Comparison of ENCODE assay signal across 12 cellular contexts in the genomic region with DNA sequence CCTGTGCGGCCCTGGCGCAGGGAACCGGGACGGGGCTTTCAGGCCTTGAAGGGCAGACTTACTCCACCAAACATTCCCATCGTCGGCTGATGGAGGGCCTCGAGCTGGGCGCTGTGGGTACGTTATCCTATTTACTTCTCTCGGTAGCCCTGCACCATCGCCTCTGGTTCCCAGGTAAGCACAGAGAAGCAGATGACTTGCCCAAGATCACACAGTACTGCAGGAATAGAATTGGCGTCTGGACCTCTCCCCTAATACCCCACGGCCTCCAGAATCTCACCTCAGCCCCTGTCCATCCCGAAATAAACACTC. TPM values are rescaled to one million over a fixed set of nuclear protein-coding genes. Genes with fewer than 3 reads are reported as not detected.
DNase-seq lines count a peak whose midpoint lies in the region; TF ChIP-seq lines count a peak whose summit lies in the region.
"Had no signal": no experiment of that assay in that cellular context is flagged by ENCODE, and none has a peak within 500 bp of the region (broad histone marks: within the 10 kb centered on the region; RNA-seq: fewer than 3 reads in every experiment).

No MANE protein-coding gene starts in this region.

- DNase-seq in HL-60 (ENCODE audit: low read depth in 1 of 2, low spot score in 1 of 2) = no peak
- no peak for DNase-seq in anterior cingulate cortex (lab: John Stamatoyannopoulos, UW)
- DNase-seq in ovary = no peak
- DNase-seq in DMS114 treated with DMSO at 0.1 percent for 48 hours (lab: John Stamatoyannopoulos, UW; ENCODE audit: unreplicated experiment) = no peak
- DNase-seq: BE2C, NCI-H1930 had no signal

- H3K4me1 ChIP-seq in ectodermal cell (ENCODE audit: control insufficient read depth, insufficient read depth, low read length) (peaks cover 43% of the 10 kb centered on the region), muscle layer of duodenum (ENCODE audit: control insufficient read depth in 1 of 2, insufficient read depth in 2 of 2, low read length in 2 of 2) (peaks cover 6 to 15% of the 10 kb centered on the region in 2 donors), ovary (ENCODE audit: insufficient read depth) (peaks cover 7% of the 10 kb centered on the region)
- H3K4me1 ChIP-seq: BE2C had no signal

- peak overlapping the region; percentile 43; the same call in 1 of the 2 replicates for H3K27ac ChIP-seq in HL-60 (replicated peaks)
- peak overlapping the region; percentile 56 for H3K27ac ChIP-seq in ectodermal cell (ENCODE audit: insufficient read depth, low read depth, low read length, poor library complexity, severe bottlenecking)
- no peak overlapping the region for H3K27ac ChIP-seq in muscle layer of duodenum (ENCODE audit: low read length)
- peak overlapping the region; percentile 59 for H3K27ac ChIP-seq in temporal lobe (ENCODE audit: low read depth, low read length)
- H3K27ac ChIP-seq in ovary = no peak overlapping the region

- H3K9me3 ChIP-seq in ectodermal cell (ENCODE audit: control insufficient read depth, low read length) (no peaks in the 10 kb centered on the region), muscle layer of duodenum (ENCODE audit: control insufficient read depth in 1 of 2, low read length in 2 of 2) (no peaks in the 10 kb centered on the region), ovary (no peaks in the 10 kb centered on the region)
- H3K9me3 ChIP-seq: BE2C had no signal

- H3K27me3 ChIP-seq in HL-60 (ENCODE audit: insufficient read depth, poor library complexity, severe bottlenecking) (no peaks in the 10 kb centered on the region), ectodermal cell (ENCODE audit: control insufficient read depth, insufficient read depth, low read length, poor library complexity, severe bottlenecking) (peaks cover 7% of the 10 kb centered on the region), muscle layer of duodenum (ENCODE audit: low read depth, low read length) (no peaks in the 10 kb centered on the region), ovary (no peaks in the 10 kb centered on the region)
- H3K27me3 ChIP-seq: BE2C had no signal

- TF ChIP-seq EP300 in ovary (IDR thresholded peaks at IDR 0.05) = no peak

- intact Hi-C loops in ovary (cut with DNase I) = loop anchor here in 1 of 4 donors (5.0 kb wide), 1 partner anchor 60 kb away; no protein-coding TSS in a partner anchor

- H3K36me3 ChIP-seq in ectodermal cell (ENCODE audit: control insufficient read depth, insufficient read depth, low read length) (no peaks in the 10 kb centered on the region), muscle layer of duodenum (ENCODE audit: control insufficient read depth in 1 of 2, insufficient read depth in 2 of 2, low read length in 2 of 2) (no peaks in the 10 kb centered on the region), ovary (no peaks in the 10 kb centered on the region)
- H3K36me3 ChIP-seq: BE2C had no signal

- no peak for TF ChIP-seq POLR2A in ovary (IDR thresholded peaks at IDR 0.05)

- TF ChIP-seq CTCF in HL-60 (IDR thresholded peaks at IDR 0.05; ENCODE audit: insufficient read depth, low read length) (no peak), ovary (IDR thresholded peaks at IDR 0.05) (no peak)

- 37 to 42% methylated on average over 14 of the region's 14 CpGs for WGBS in ectodermal cell, 2 experiments
- 31 to 42% (median 37%) methylated on average over 14 of the region's 14 CpGs for WGBS in ovary, 3 donors

- H3K4me3 ChIP-seq in HL-60 (replicated peaks; ENCODE audit: insufficient read depth, low read length) (no peak overlapping the region), ectodermal cell (ENCODE audit: insufficient read depth, low read depth, low read length) (peak overlapping the region; percentile 22), muscle layer of duodenum (ENCODE audit: low read depth in 1 of 2, low read length in 2 of 2) (peak overlapping the region; percentile 54 to 60), ovary (no peak overlapping the region)

RNA-seq across cellular contexts. Expression of gene PDYN, which starts 46.4 kb away (rescaled TPM):
- polyA plus RNA-seq in ectodermal cell (2013, experiment 1 of 4) = 2.5 TPM
- 2.1 TPM for polyA plus RNA-seq in ectodermal cell (2013, experiment 2 of 4)
- 2.2 TPM for polyA plus RNA-seq in ectodermal cell (2013, experiment 3 of 4)
- polyA plus RNA-seq in ectodermal cell (2013, experiment 4 of 4) = 1.9 TPM
- 4.9 TPM for total RNA-seq in temporal lobe
- not detected for total RNA-seq in ovary
- polyA plus RNA-seq in ovary = not detected
- total RNA-seq: activated T-helper 17 cell treated with anti-CD3 and anti-CD28 coated beads, Interleukin-2, amount 50 U/mL, for 72 hours; progenitor cell of endocrine pancreas; urinary bladder had no signal
- polyA plus RNA-seq: urinary bladder had no signal

RNA-seq across cellular contexts. Expression of gene SIRPA, which starts 52.3 kb away (rescaled TPM):
- polyA plus RNA-seq in ectodermal cell (2013, experiment 1 of 4) = 16.5 TPM
- 16.2 TPM for polyA plus RNA-seq in ectodermal cell (2013, experiment 2 of 4)
- polyA plus RNA-seq in ectodermal cell (2013, experiment 3 of 4) = 11.1 TPM
- polyA plus RNA-seq in ectodermal cell (2013, experiment 4 of 4) = 12.8 TPM
- 9.3 TPM for total RNA-seq in temporal lobe
- total RNA-seq in ovary = 10 to 100 TPM; 20.0 to 45.6 (median 28.7) TPM
- polyA plus RNA-seq in ovary = 10 to 100 TPM; 15.7 to 26.6 TPM

Comparison
In these comparisons a context has a peak if more than half of its experiments do, and no peak if none do; other contexts are left out.
1. H3K27ac ChIP-seq: peak in HL-60 (single experiment), ectodermal cell (single experiment) and temporal lobe (single experiment); none in muscle layer of duodenum (single experiment) and ovary (0 of 2).
2. H3K4me3 ChIP-seq: peak in ectodermal cell (single experiment) and muscle layer of duodenum (2 of 2); none in HL-60 (single experiment) and ovary (single experiment).